ENCODE assay signal across 11 cellular contexts in the genomic region with DNA sequence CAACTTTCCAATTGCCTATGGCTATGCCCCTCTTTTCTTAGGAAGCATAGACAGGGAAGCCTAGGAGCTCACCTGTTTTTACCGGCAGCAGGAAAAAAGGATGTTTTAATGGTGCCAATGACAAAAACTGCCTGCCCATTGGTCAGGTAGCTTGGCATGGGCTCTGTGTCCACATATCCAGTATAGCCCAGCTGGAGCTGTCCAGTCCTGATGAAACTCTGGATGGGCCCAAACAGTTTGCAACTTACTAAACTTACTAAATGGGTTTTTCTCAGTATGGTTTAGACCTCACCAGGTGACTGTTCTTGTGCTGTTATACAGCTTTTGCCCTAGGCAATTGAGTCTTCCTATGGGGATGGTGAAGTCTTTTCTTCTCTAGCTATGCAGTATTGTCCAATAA.
"Had no signal": no experiment of that assay in that cellular context is flagged by ENCODE, and none has a peak within 500 bp of the region (broad histone marks: within the 10 kb centered on the region; RNA-seq: fewer than 3 reads in every experiment).

No MANE protein-coding gene starts in this region.

- ATAC-seq: GM23338, HCT116 had no signal

- H3K27ac ChIP-seq: GM23248 had no signal

- H3K4me3 ChIP-seq: GM23248, GM23338, HAP-1 had no signal

- H3K4me2 ChIP-seq: GM23338 had no signal

- H2AFZ ChIP-seq: GM23248, GM23338 had no signal

- H3K36me3 ChIP-seq: HAP-1 had no signal

- H3K9me3 ChIP-seq: HAP-1 had no signal

- FAIRE-seq: H1, H54 had no signal

- H3K9ac ChIP-seq: GM23248 had no signal

- DNase-seq: GM23248, GOT3, H7, H9, HCEC 1CT, HFFc6 had no signal

- H3K4me1 ChIP-seq: HAP-1 had no signal
